8 cellular contexts compared by ENCODE assay signal in genomic region chr6:169752074-169752623, GRCh38. TPM values are rescaled to one million over a fixed set of nuclear protein-coding genes. Genes with fewer than 3 reads are reported as not detected.
DNase-seq lines count a peak whose midpoint lies in the region; ATAC-seq and TF ChIP-seq lines count a peak whose summit lies in the region.

No MANE protein-coding gene starts in this region.

- peak overlapping the region; percentile 98 for H3K4me3 ChIP-seq in OCI-LY3 (ENCODE audit: low read length)
- peak overlapping the region; percentile 71 for H3K4me3 ChIP-seq in effector memory CD4-positive, alpha-beta T cell (ENCODE audit: insufficient read depth, low read depth, low read length, poor library complexity, severe bottlenecking)

- H3K4me2 ChIP-seq in OCI-LY3 (ENCODE audit: low read length), result peak overlapping the region; percentile 94

- peak overlapping the region; percentile 100 for H3K4me3 Mint-ChIP-seq in nephron progenitor cell

- H3K27me3 ChIP-seq in OCI-LY3 (ENCODE audit: low read depth, low read length), result no peaks in the 10 kb centered on the region
- H3K27me3 ChIP-seq in effector memory CD4-positive, alpha-beta T cell (replicated peaks; ENCODE audit: control insufficient read depth, insufficient read depth, low read length, poor library complexity, severe bottlenecking), result no peaks in the 10 kb centered on the region

- peaks cover 58% of the 10 kb centered on the region for H3K4me1 Mint-ChIP-seq in nephron progenitor cell

- DNase-seq in NCI-H748 (lab: John Stamatoyannopoulos, UW; ENCODE audit: unreplicated experiment) (peak; percentile 11), NCI-H748 treated with DMSO at 0.1 percent for 48 hours (lab: John Stamatoyannopoulos, UW) (no peak), nephron progenitor cell (no peak), HPDE6-E6E7 (ENCODE audit: extremely low spot score) (no peak), mucosa of gallbladder (ENCODE audit: low spot score) (no peak)
- no peak for DNase-seq in effector memory CD4-positive, alpha-beta T cell

- peak overlapping the region; percentile 66 for H3K27ac ChIP-seq in OCI-LY3 (ENCODE audit: low read length)
- H3K27ac ChIP-seq in effector memory CD4-positive, alpha-beta T cell (ENCODE audit: insufficient read depth, low read length, poor library complexity, severe bottlenecking), result peak overlapping the region; percentile 81

- H3K27me3 Mint-ChIP-seq in nephron progenitor cell (ENCODE audit: low read depth, poor library complexity), result no peaks in the 10 kb centered on the region

- H3K36me3 ChIP-seq in OCI-LY3 (replicated peaks; ENCODE audit: low read depth, low read length), result peaks cover 18% of the 10 kb centered on the region
- no peaks in the 10 kb centered on the region for H3K36me3 ChIP-seq in effector memory CD4-positive, alpha-beta T cell (ENCODE audit: control insufficient read depth, insufficient read depth, low read length)

- TF ChIP-seq CTCF in OCI-LY3 (IDR thresholded peaks at IDR 0.05; ENCODE audit: low read depth, low read length) (no peak), nephron progenitor cell (IDR thresholded peaks at IDR 0.05) (no peak)

- no peaks in the 10 kb centered on the region for H3K9me3 ChIP-seq in OCI-LY3 (ENCODE audit: insufficient read depth, low read length)
- H3K9me3 ChIP-seq in effector memory CD4-positive, alpha-beta T cell (ENCODE audit: control insufficient read depth, low read length), result no peaks in the 10 kb centered on the region

- H4K20me1 ChIP-seq in OCI-LY3 (ENCODE audit: insufficient read depth, low read length), result no peaks in the 10 kb centered on the region

- peak overlapping the region; percentile 81; the same call in 1 of the 2 replicates for H2AFZ ChIP-seq in OCI-LY3 (ENCODE audit: low read depth, low read length)

- peak overlapping the region; percentile 98 for H3K27ac Mint-ChIP-seq in nephron progenitor cell

- peaks cover 22% of the 10 kb centered on the region for H3K36me3 Mint-ChIP-seq in nephron progenitor cell (ENCODE audit: low read depth)

- peaks cover 14% of the 10 kb centered on the region for H3K4me1 ChIP-seq in OCI-LY3 (ENCODE audit: low read length)
- peaks cover 8% of the 10 kb centered on the region for H3K4me1 ChIP-seq in effector memory CD4-positive, alpha-beta T cell (ENCODE audit: control insufficient read depth, insufficient read depth, low read length, poor library complexity, severe bottlenecking)

- H3K9ac ChIP-seq in OCI-LY3 (ENCODE audit: low read length), result peak overlapping the region; percentile 95

- ATAC-seq in HG02852 (IDR thresholded peaks at IDR 0.05; ENCODE audit: unreplicated experiment), result no peak

- peaks cover 35% of the 10 kb centered on the region for H3K79me2 ChIP-seq in OCI-LY3 (ENCODE audit: low read length)

- H3K9me3 Mint-ChIP-seq in nephron progenitor cell, result peaks cover 8% of the 10 kb centered on the region

RNA-seq across cellular contexts. Expression of gene ERMARD, which starts 0.7 kb away (rescaled TPM):
- 18.7 TPM for total RNA-seq in mucosa of gallbladder

RNA-seq across cellular contexts. Expression of gene DYNLT2, which starts 0.8 kb away (rescaled TPM):
- total RNA-seq in mucosa of gallbladder, result 1.5 TPM

RNA-seq across cellular contexts. Expression of gene PHF10, which starts 27.8 kb away (rescaled TPM):
- total RNA-seq in mucosa of gallbladder, result 39.4 TPM

RNA-seq across cellular contexts. Expression of gene C6orf120, which starts 50.2 kb away (rescaled TPM):
- total RNA-seq in mucosa of gallbladder, result 32.6 TPM

RNA-seq across cellular contexts. Expression of gene WDR27, which starts 50.3 kb away (rescaled TPM):
- total RNA-seq in mucosa of gallbladder, result 47.6 TPM
